Comparison of ENCODE assay signal across 1 cellular context in genomic region chr19:6743714-6744380, GRCh38.
TF ChIP-seq lines count a peak whose summit lies in the region.

No MANE protein-coding gene starts in this region.

TF ChIP-seq in HepG2, 621 proteins besides CTCF, POLR2A, EP300 and RAD21:
- TF ChIP-seq ZNF317 (CRISPR knock-in tag; IDR thresholded peaks at IDR 0.05) (peak; percentile 85), ATRX (CRISPR knock-in tag; IDR thresholded peaks at IDR 0.05; ENCODE audit: borderline replicate concordance) (no peak), XRCC5 (optimal IDR thresholded peaks at IDR 0.05; ENCODE audit: low read length) (peak; percentile 6)
- TF ChIP-seq, protein P1, sequence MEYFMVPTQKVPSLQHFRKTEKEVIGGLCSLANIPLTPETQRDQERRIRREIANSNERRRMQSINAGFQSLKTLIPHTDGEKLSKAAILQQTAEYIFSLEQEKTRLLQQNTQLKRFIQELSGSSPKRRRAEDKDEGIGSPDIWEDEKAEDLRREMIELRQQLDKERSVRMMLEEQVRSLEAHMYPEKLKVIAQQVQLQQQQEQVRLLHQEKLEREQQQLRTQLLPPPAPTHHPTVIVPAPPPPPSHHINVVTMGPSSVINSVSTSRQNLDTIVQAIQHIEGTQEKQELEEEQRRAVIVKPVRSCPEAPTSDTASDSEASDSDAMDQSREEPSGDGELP (IDR thresholded peaks at IDR 0.05; ENCODE audit: borderline replicate concordance, low read depth), result peak; percentile 34; the same call in 1 of the 2 replicates
